8 cellular contexts compared by ENCODE assay signal in genomic region chr3:107690522-107691138, GRCh38.
A peak's percentile ranks its signal among the peaks of the same experiment; 100 is the strongest.
DNase-seq lines count a peak whose midpoint lies in the region; ATAC-seq and TF ChIP-seq lines count a peak whose summit lies in the region.

No MANE protein-coding gene starts in this region.

- 43% methylated on average over 2 of the region's 2 CpGs for WGBS in hepatocyte (ENCODE audit: low lambda C conversion rate, missing lambda C conversion rate)
- whole genome bisulfite sequencing in testis, 2 donors, result 41 to 57% methylated on average over 2 of the region's 2 CpGs

- no peak for TF ChIP-seq POLR2A in testis (IDR thresholded peaks at IDR 0.05)

- DNase-seq in NCI-H2081 (lab: John Stamatoyannopoulos, UW) (peak; percentile 33 to 55), NCI-H2081 treated with DMSO at 0.1 percent for 48 hours (lab: John Stamatoyannopoulos, UW) (no peak), NCI-H2107 (lab: John Stamatoyannopoulos, UW) (peak; percentile 40), amniotic epithelial cell (ENCODE audit: low read depth) (peak; percentile 73), hepatocyte (ENCODE audit: low spot score) (peak; percentile 76), testis (no peak)
- no peak for DNase-seq in effector CD8-positive, alpha-beta T cell (lab: John Stamatoyannopoulos, UW)

- intact Hi-C loops in testis (cut with DNase I; ENCODE audit: low total_unique reads), result no loop called here

- no peak overlapping the region for H2AFZ ChIP-seq in hepatocyte

- H3K4me3 ChIP-seq in hepatocyte, result no peak overlapping the region
- H3K4me3 ChIP-seq in testis, result no peak overlapping the region

- peak; percentile 61 for TF ChIP-seq CTCF in hepatocyte (IDR thresholded peaks at IDR 0.05; ENCODE audit: poor library complexity)
- TF ChIP-seq CTCF in testis (IDR thresholded peaks at IDR 0.05), result peak; percentile 11 to 58 (median 34)

- H3K4me1 ChIP-seq in hepatocyte (ENCODE audit: insufficient read depth) (no peaks in the 10 kb centered on the region), testis (no peaks in the 10 kb centered on the region)

- H3K4me2 ChIP-seq in hepatocyte, result no peak overlapping the region

- ATAC-seq in HG02642 (IDR thresholded peaks at IDR 0.05; ENCODE audit: poor library complexity, unreplicated experiment), result peak; percentile 63

- H3K27ac ChIP-seq in hepatocyte (no peak overlapping the region), testis (no peak overlapping the region)

- H3K36me3 ChIP-seq in hepatocyte (replicated peaks; ENCODE audit: insufficient read depth, low read depth) (no peaks in the 10 kb centered on the region), testis (ENCODE audit: low read depth, missing control alignments) (no peaks in the 10 kb centered on the region)

- no peaks in the 10 kb centered on the region for H3K9me2 ChIP-seq in hepatocyte (replicated peaks; ENCODE audit: insufficient read depth)

- H3K79me2 ChIP-seq in hepatocyte, result peaks cover 2% of the 10 kb centered on the region

- H3K9me3 ChIP-seq in hepatocyte (ENCODE audit: low read depth), result no peaks in the 10 kb centered on the region
- no peaks in the 10 kb centered on the region for H3K9me3 ChIP-seq in testis

- H4K20me1 ChIP-seq in hepatocyte (ENCODE audit: insufficient read depth, poor library complexity, severe bottlenecking), result peaks cover 4% of the 10 kb centered on the region

- no peaks in the 10 kb centered on the region for H3K27me3 ChIP-seq in hepatocyte
- H3K27me3 ChIP-seq in testis, result no peaks in the 10 kb centered on the region

Comparison
In these comparisons a context has a peak if more than half of its experiments do, and no peak if none do; other contexts are left out.
1. DNase-seq: peak in NCI-H2081 (2 of 2), NCI-H2107 (single experiment), amniotic epithelial cell (single experiment) and hepatocyte (single experiment); none in NCI-H2081 treated with DMSO at 0.1 percent for 48 hours (single experiment), testis (single experiment) and effector CD8-positive, alpha-beta T cell (single experiment).